Comparison of ENCODE assay signal across 8 cellular contexts in the genomic region with DNA sequence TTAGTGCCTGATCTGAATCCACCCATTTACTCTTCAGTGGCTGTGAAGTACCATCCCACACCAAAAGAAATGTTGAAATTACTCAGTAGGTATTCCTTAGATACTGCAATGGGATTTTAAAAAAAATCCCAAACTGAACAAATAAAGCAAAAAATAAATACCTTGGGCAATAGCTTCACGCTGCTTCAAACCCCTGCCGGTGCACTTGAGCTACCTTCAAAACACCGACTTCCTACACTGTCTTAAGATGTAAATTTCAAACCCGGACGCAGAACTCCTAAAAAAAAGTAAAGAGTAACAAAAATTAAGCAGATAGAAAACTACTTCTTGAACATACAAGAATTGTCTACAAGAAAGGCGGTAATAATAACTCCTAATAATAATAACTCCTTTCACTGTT. TPM values are rescaled to one million over a fixed set of nuclear protein-coding genes. Genes with fewer than 3 reads are reported as not detected.
DNase-seq lines count a peak whose midpoint lies in the region; ATAC-seq and TF ChIP-seq lines count a peak whose summit lies in the region.

No MANE protein-coding gene starts in this region.

- H3K27ac Mint-ChIP-seq in activated T-helper 2 cell treated with anti-CD3 and anti-CD28 coated beads, Interferon-gamma antibody, Interleukin-2, Interleukin-4, amounts not matched to agents 10 μg/mL and 5 μg/mL and 100 μg/mL, durations not matched to agents 14 hours and 24 hours and 36 hours: no peak overlapping the region

- no peak for TF ChIP-seq CTCF in WERI-Rb-1 (IDR thresholded peaks at IDR 0.05; ENCODE audit: low read depth, low read length)

- H3K9me3 Mint-ChIP-seq in activated T-helper 2 cell treated with anti-CD3 and anti-CD28 coated beads, Interferon-gamma antibody, Interleukin-2, Interleukin-4, amounts not matched to agents 10 μg/mL and 5 μg/mL and 100 μg/mL, durations not matched to agents 14 hours and 24 hours and 36 hours: no peaks in the 10 kb centered on the region

- H3K9ac ChIP-seq in rectal smooth muscle tissue (ENCODE audit: low read length): no peak overlapping the region

- no peaks in the 10 kb centered on the region for H3K36me3 ChIP-seq in WERI-Rb-1
- H3K36me3 ChIP-seq in rectal smooth muscle tissue (ENCODE audit: control insufficient read depth, insufficient read depth, low read length): no peaks in the 10 kb centered on the region

- H3K27me3 Mint-ChIP-seq in activated T-helper 2 cell treated with anti-CD3 and anti-CD28 coated beads, Interferon-gamma antibody, Interleukin-2, Interleukin-4, amounts not matched to agents 10 μg/mL and 5 μg/mL and 100 μg/mL, durations not matched to agents 14 hours and 24 hours and 36 hours (ENCODE audit: low read depth): peaks cover 64% of the 10 kb centered on the region

- no peaks in the 10 kb centered on the region for H3K9me3 ChIP-seq in WERI-Rb-1 (ENCODE audit: severe bottlenecking)

- H3K4me3 Mint-ChIP-seq in activated T-helper 2 cell treated with anti-CD3 and anti-CD28 coated beads, Interferon-gamma antibody, Interleukin-2, Interleukin-4, amounts not matched to agents 10 μg/mL and 5 μg/mL and 100 μg/mL, durations not matched to agents 14 hours and 24 hours and 36 hours (ENCODE audit: low read depth): no peak overlapping the region

- H3K27ac ChIP-seq in WERI-Rb-1 (peak overlapping the region; percentile 28; the same call in 1 of the 2 replicates), rectal smooth muscle tissue (ENCODE audit: low read depth, low read length) (peak overlapping the region; percentile 71)

- H3K4me1 Mint-ChIP-seq in activated T-helper 2 cell treated with anti-CD3 and anti-CD28 coated beads, Interferon-gamma antibody, Interleukin-2, Interleukin-4, amounts not matched to agents 10 μg/mL and 5 μg/mL and 100 μg/mL, durations not matched to agents 14 hours and 24 hours and 36 hours (ENCODE audit: low read depth): peaks cover 21% of the 10 kb centered on the region

- DNase-seq in ELR (ENCODE audit: low read depth): peak; percentile 23
- DNase-seq in WERI-Rb-1: no peak
- no peak for DNase-seq in left ventricle myocardium superior
- no peak for DNase-seq in midbrain (lab: John Stamatoyannopoulos, UW)
- no peak for DNase-seq in SHP77 (lab: John Stamatoyannopoulos, UW)
- DNase-seq in activated T-helper 2 cell treated with anti-CD3 and anti-CD28 coated beads, Interferon-gamma antibody, Interleukin-2, Interleukin-4, amounts not matched to agents 10 μg/mL and 5 μg/mL and 100 μg/mL, durations not matched to agents 14 hours and 24 hours and 36 hours (ENCODE audit: low spot score): no peak

- ATAC-seq in left ventricle myocardium superior (peak; percentile 7), HG02973 (IDR thresholded peaks at IDR 0.05; ENCODE audit: unreplicated experiment) (no peak)

- H3K4me3 ChIP-seq in WERI-Rb-1 (ENCODE audit: low read depth, low read length) (peak overlapping the region; percentile 61), rectal smooth muscle tissue (ENCODE audit: low read length) (peak overlapping the region; percentile 69)

- intact Hi-C loops in left ventricle myocardium superior (cut with micrococcal nuclease): loop anchor here (2.0 kb wide), 1 partner anchor 168 kb away; no protein-coding TSS in a partner anchor
- intact Hi-C loops in activated T-helper 2 cell treated with anti-CD3 and anti-CD28 coated beads, Interferon-gamma antibody, Interleukin-2, Interleukin-4, amounts not matched to agents 10 μg/mL and 5 μg/mL and 100 μg/mL, durations not matched to agents 14 hours and 24 hours and 36 hours (cut with micrococcal nuclease): loop anchor here (5.0 kb wide), 1 partner anchor 163 kb away; no protein-coding TSS in a partner anchor

- H3K27me3 ChIP-seq in WERI-Rb-1 (ENCODE audit: insufficient read depth, low read depth, severe bottlenecking) (no peaks in the 10 kb centered on the region), rectal smooth muscle tissue (ENCODE audit: control insufficient read depth, insufficient read depth, low read length) (no peaks in the 10 kb centered on the region)

- H3K36me3 Mint-ChIP-seq in activated T-helper 2 cell treated with anti-CD3 and anti-CD28 coated beads, Interferon-gamma antibody, Interleukin-2, Interleukin-4, amounts not matched to agents 10 μg/mL and 5 μg/mL and 100 μg/mL, durations not matched to agents 14 hours and 24 hours and 36 hours (ENCODE audit: low read depth): no peaks in the 10 kb centered on the region

- no peaks in the 10 kb centered on the region for H3K4me1 ChIP-seq in rectal smooth muscle tissue (ENCODE audit: control insufficient read depth, insufficient read depth, low read length)

RNA-seq across cellular contexts. Expression of a gene that starts 0.7 kb away (rescaled TPM):
- total RNA-seq in left ventricle myocardium superior: 83.1 TPM
- total RNA-seq in activated T-helper 2 cell treated with anti-CD3 and anti-CD28 coated beads, Interferon-gamma antibody, Interleukin-2, Interleukin-4, amounts not matched to agents 10 μg/mL and 5 μg/mL and 100 μg/mL, durations not matched to agents 14 hours and 24 hours and 36 hours: 0.02 and 0.07 TPM in 2 replicates

Comparison
In these comparisons a context has a peak if more than half of its experiments do, and no peak if none do; other contexts are left out.
1. RNA of a gene that starts 0.7 kb away (total RNA-seq): 83.1 TPM in left ventricle myocardium superior (single experiment); 0.02 to 0.07 TPM in activated T-helper 2 cell treated with anti-CD3 and anti-CD28 coated beads, Interferon-gamma antibody, Interleukin-2, Interleukin-4, amounts not matched to agents 10 μg/mL and 5 μg/mL and 100 μg/mL, durations not matched to agents 14 hours and 24 hours and 36 hours; every median in the first group is over 10 times any median in the second.